Comparison of ENCODE assay signal across 29 cellular contexts in genomic region chrX:87310780-87311179, GRCh38.
"Had no signal": no experiment of that assay in that cellular context is flagged by ENCODE, and none has a peak within 500 bp of the region (broad histone marks: within the 10 kb centered on the region; RNA-seq: fewer than 3 reads in every experiment).

No MANE protein-coding gene starts in this region.

- H3K27ac Mint-ChIP-seq: stimulated activated effector memory CD8-positive, alpha-beta T cell treated with anti-CD3 and anti-CD28 coated beads, Interleukin-12 subunit alpha, Interleukin-12 subunit beta, amount 100 ng/mL, for 72 hours; stimulated activated memory B cell treated with anti-CD40 and anti-IgM and Interleukin-4, amounts not matched to agents 10 μg/mL and 1 μg/mL and 100 μg/mL, for 72 hours; stimulated activated naive B cell treated with anti-CD40 and anti-IgM and Interleukin-4, amounts not matched to agents 10 μg/mL and 1 μg/mL and 100 μg/mL, for 72 hours; stimulated activated naive CD8-positive, alpha-beta T cell treated with anti-CD3 and anti-CD28 coated beads, Interleukin-15, amount 100 ng/mL, for 72 hours; stimulated activated naive CD8-positive, alpha-beta T cell treated with anti-CD3 and anti-CD28 coated beads, Interleukin-15, Interleukin-2, amounts not matched to agents 100 ng/mL and 50 ng/mL, for 24 hours; type B pancreatic cell had no signal

- H3K9me3 ChIP-seq: stomach, suprapubic skin, testis, thoracic aorta, thyroid gland, tibial artery, tibial nerve, transverse colon, upper lobe of left lung, upper lobe of right lung, uterus, vagina had no signal

- H3K36me3 Mint-ChIP-seq: stimulated activated effector memory CD8-positive, alpha-beta T cell treated with anti-CD3 and anti-CD28 coated beads, Interleukin-12 subunit alpha, Interleukin-12 subunit beta, amount 100 ng/mL, for 72 hours; stimulated activated memory B cell treated with anti-CD40 and anti-IgM and Interleukin-4, amounts not matched to agents 10 μg/mL and 1 μg/mL and 100 μg/mL, for 72 hours; stimulated activated naive B cell treated with anti-CD40 and anti-IgM and Interleukin-4, amounts not matched to agents 10 μg/mL and 1 μg/mL and 100 μg/mL, for 72 hours; type B pancreatic cell had no signal

- H3K4me1 ChIP-seq: stomach, suprapubic skin, testis, thyroid gland, tibial artery, tibial nerve, transverse colon, upper lobe of left lung, upper lobe of right lung, uterus, vagina had no signal

- H3K27me3 ChIP-seq: stomach, suprapubic skin, testis, thyroid gland, tibial artery, transverse colon, upper lobe of left lung, upper lobe of right lung, uterus, vagina had no signal

- H3K27ac ChIP-seq: stomach, suprapubic skin, testis, thoracic aorta, thyroid gland, tibial artery, tibial nerve, transverse colon, upper lobe of left lung, upper lobe of right lung, uterus, vagina had no signal

- H3K4me3 Mint-ChIP-seq: stimulated activated effector memory CD8-positive, alpha-beta T cell treated with anti-CD3 and anti-CD28 coated beads, Interleukin-12 subunit alpha, Interleukin-12 subunit beta, amount 100 ng/mL, for 72 hours; stimulated activated memory B cell treated with anti-CD40 and anti-IgM and Interleukin-4, amounts not matched to agents 10 μg/mL and 1 μg/mL and 100 μg/mL, for 72 hours; stimulated activated naive B cell treated with anti-CD40 and anti-IgM and Interleukin-4, amounts not matched to agents 10 μg/mL and 1 μg/mL and 100 μg/mL, for 72 hours; stimulated activated naive CD8-positive, alpha-beta T cell treated with anti-CD3 and anti-CD28 coated beads, Interleukin-15, amount 100 ng/mL, for 72 hours; stimulated activated naive CD8-positive, alpha-beta T cell treated with anti-CD3 and anti-CD28 coated beads, Interleukin-15, Interleukin-2, amounts not matched to agents 100 ng/mL and 50 ng/mL, for 24 hours; type B pancreatic cell had no signal

- ATAC-seq: stimulated activated effector memory CD8-positive, alpha-beta T cell treated with anti-CD3 and anti-CD28 coated beads, Interleukin-12 subunit alpha, Interleukin-12 subunit beta, amount 100 ng/mL, for 72 hours; stimulated activated memory B cell treated with anti-CD40 and anti-IgM and Interleukin-4, amounts not matched to agents 10 μg/mL and 1 μg/mL and 100 μg/mL, for 72 hours; stimulated activated naive B cell treated with anti-CD40 and anti-IgM and Interleukin-4, amounts not matched to agents 10 μg/mL and 1 μg/mL and 100 μg/mL, for 72 hours; stimulated activated naive CD8-positive, alpha-beta T cell treated with anti-CD3 and anti-CD28 coated beads, Interleukin-15, amount 100 ng/mL, for 72 hours; stimulated activated naive CD8-positive, alpha-beta T cell treated with anti-CD3 and anti-CD28 coated beads, Interleukin-15, Interleukin-2, amounts not matched to agents 100 U/mL and 50 U/mL, for 24 hours; upper lobe of right lung had no signal

- FAIRE-seq: urothelium cell line had no signal

- DNase-seq: stimulated activated CD4-positive, alpha-beta T cell treated with anti-CD3 and anti-CD28 coated beads, Interleukin-2, amount 100 ng/mL, for 48 hours; stimulated activated CD4-positive, alpha-beta T cell treated with anti-CD3 and anti-CD28 coated beads, Interleukin-4, amount 100 ng/mL, for 1 hour; stimulated activated CD4-positive, alpha-beta T cell treated with anti-CD3 and anti-CD28 coated beads, Interleukin-4, amount 100 ng/mL, for 24 hours; stimulated activated CD4-positive, alpha-beta T cell treated with anti-CD3 and anti-CD28 coated beads, Interleukin-4, amount 100 ng/mL, for 4 hours; stimulated activated CD8-positive, alpha-beta memory T cell treated with anti-CD3 and anti-CD28 coated beads, Interleukin-4, amount 100 ng/mL, for 48 hours; stimulated activated naive B cell treated with anti-CD40 and anti-IgM and Interleukin-4, amounts not matched to agents 10 μg/mL and 1 μg/mL and 100 μg/mL, for 72 hours; stimulated activated naive CD4-positive, alpha-beta T cell; stimulated activated naive CD4-positive, alpha-beta T cell treated with Interleukin-2 at 50 U/mL for 16 hours; stimulated activated naive CD8-positive, alpha-beta T cell treated with anti-CD3 and anti-CD28 coated beads, Interleukin-15, amount 100 ng/mL, for 72 hours; stimulated activated naive CD8-positive, alpha-beta T cell treated with anti-CD3 and anti-CD28 coated beads, Interleukin-15, Interleukin-2, amounts not matched to agents 100 U/mL and 50 U/mL, for 24 hours; stomach; substantia nigra; testis; thyroid gland; tibial artery; transverse colon; trophoblast cell; upper lobe of left lung; upper lobe of right lung; uterus had no signal

- H3K9me3 Mint-ChIP-seq: stimulated activated memory B cell treated with anti-CD40 and anti-IgM and Interleukin-4, amounts not matched to agents 10 μg/mL and 1 μg/mL and 100 μg/mL, for 72 hours; stimulated activated naive B cell treated with anti-CD40 and anti-IgM and Interleukin-4, amounts not matched to agents 10 μg/mL and 1 μg/mL and 100 μg/mL, for 72 hours; stimulated activated naive CD8-positive, alpha-beta T cell treated with anti-CD3 and anti-CD28 coated beads, Interleukin-15, amount 100 ng/mL, for 72 hours; stimulated activated naive CD8-positive, alpha-beta T cell treated with anti-CD3 and anti-CD28 coated beads, Interleukin-15, Interleukin-2, amounts not matched to agents 100 ng/mL and 50 ng/mL, for 24 hours; type B pancreatic cell had no signal

- H3K4me3 ChIP-seq: stomach, suprapubic skin, testis, thoracic aorta, thyroid gland, tibial artery, tibial nerve, transverse colon, upper lobe of left lung, upper lobe of right lung, uterus, vagina had no signal

- H3K36me3 ChIP-seq: stomach, suprapubic skin, thoracic aorta, thyroid gland, tibial artery, tibial nerve, transverse colon, upper lobe of left lung, upper lobe of right lung, uterus, vagina had no signal

- H3K27me3 Mint-ChIP-seq: stimulated activated memory B cell treated with anti-CD40 and anti-IgM and Interleukin-4, amounts not matched to agents 10 μg/mL and 1 μg/mL and 100 μg/mL, for 72 hours; stimulated activated naive B cell treated with anti-CD40 and anti-IgM and Interleukin-4, amounts not matched to agents 10 μg/mL and 1 μg/mL and 100 μg/mL, for 72 hours; stimulated activated naive CD8-positive, alpha-beta T cell treated with anti-CD3 and anti-CD28 coated beads, Interleukin-15, amount 100 ng/mL, for 72 hours; stimulated activated naive CD8-positive, alpha-beta T cell treated with anti-CD3 and anti-CD28 coated beads, Interleukin-15, Interleukin-2, amounts not matched to agents 100 ng/mL and 50 ng/mL, for 24 hours; type B pancreatic cell had no signal

- H3K4me1 Mint-ChIP-seq: stimulated activated effector memory CD8-positive, alpha-beta T cell treated with anti-CD3 and anti-CD28 coated beads, Interleukin-12 subunit alpha, Interleukin-12 subunit beta, amount 100 ng/mL, for 72 hours; stimulated activated memory B cell treated with anti-CD40 and anti-IgM and Interleukin-4, amounts not matched to agents 10 μg/mL and 1 μg/mL and 100 μg/mL, for 72 hours; stimulated activated naive B cell treated with anti-CD40 and anti-IgM and Interleukin-4, amounts not matched to agents 10 μg/mL and 1 μg/mL and 100 μg/mL, for 72 hours; stimulated activated naive CD8-positive, alpha-beta T cell treated with anti-CD3 and anti-CD28 coated beads, Interleukin-15, amount 100 ng/mL, for 72 hours had no signal
